ENCODE assay signal across 8 cellular contexts in genomic region chr7:4776160-4776623, GRCh38. TPM values are rescaled to one million over a fixed set of nuclear protein-coding genes. Genes with fewer than 3 reads are reported as not detected.
DNase-seq lines count a peak whose midpoint lies in the region; ATAC-seq and TF ChIP-seq lines count a peak whose summit lies in the region.

No MANE protein-coding gene starts in this region.

- H3K4me1 Mint-ChIP-seq in brain: peaks cover 44% of the 10 kb centered on the region

- peak; percentile 48 for DNase-seq in Right ventricle myocardium inferior (ENCODE audit: missing footprints)
- no peak for DNase-seq in left ventricle myocardium superior
- no peak for DNase-seq in lower lobe of right lung
- DNase-seq in upper lobe of right lung: no peak
- no peak for DNase-seq in effector CD8-positive, alpha-beta T cell (lab: John Stamatoyannopoulos, UW)

- H3K27ac ChIP-seq in lower lobe of right lung (peak overlapping the region; percentile 96), upper lobe of right lung (peak overlapping the region; percentile 96)

- no peaks in the 10 kb centered on the region for H3K9me3 Mint-ChIP-seq in brain

- peaks cover 1% of the 10 kb centered on the region for H3K36me3 Mint-ChIP-seq in brain

- ATAC-seq in Right ventricle myocardium inferior: no peak
- ATAC-seq in left ventricle myocardium superior: no peak
- ATAC-seq in lower lobe of right lung: no peak
- no peak for ATAC-seq in upper lobe of right lung
- ATAC-seq in HG03571 (IDR thresholded peaks at IDR 0.05; ENCODE audit: unreplicated experiment): no peak
- ATAC-seq in HG03095 (IDR thresholded peaks at IDR 0.05; ENCODE audit: unreplicated experiment): no peak

- peak overlapping the region; percentile 97 to 99 (median 98) for H3K4me3 Mint-ChIP-seq in brain

- intact Hi-C loops in Right ventricle myocardium inferior (cut with DNase I): no loop called here
- intact Hi-C loops in left ventricle myocardium superior (cut with micrococcal nuclease): no loop called here
- intact Hi-C loops in lower lobe of right lung (cut with DNase I): no loop called here
- intact Hi-C loops in upper lobe of right lung (cut with DNase I): no loop called here

- TF ChIP-seq CTCF in brain (conservative IDR thresholded peaks at IDR 0.05) (no peak), lower lobe of right lung (IDR thresholded peaks at IDR 0.05) (no peak), upper lobe of right lung (IDR thresholded peaks at IDR 0.05) (no peak)

- H3K4me3 ChIP-seq in lower lobe of right lung (peak overlapping the region; percentile 86), upper lobe of right lung (peak overlapping the region; percentile 99)

- H3K9me3 ChIP-seq in lower lobe of right lung (no peaks in the 10 kb centered on the region), upper lobe of right lung (no peaks in the 10 kb centered on the region)

- peaks cover 32% of the 10 kb centered on the region for H3K4me1 ChIP-seq in lower lobe of right lung
- peaks cover 26% of the 10 kb centered on the region for H3K4me1 ChIP-seq in upper lobe of right lung

- peaks cover 6% of the 10 kb centered on the region for H3K27me3 Mint-ChIP-seq in brain

- H3K36me3 ChIP-seq in lower lobe of right lung (peaks cover 23% of the 10 kb centered on the region), upper lobe of right lung (peaks cover 8% of the 10 kb centered on the region)

- peak overlapping the region; percentile 86 to 98 (median 96) for H3K27ac Mint-ChIP-seq in brain

- no peaks in the 10 kb centered on the region for H3K27me3 ChIP-seq in lower lobe of right lung (ENCODE audit: low read depth)
- no peaks in the 10 kb centered on the region for H3K27me3 ChIP-seq in upper lobe of right lung

RNA-seq across cellular contexts. Expression of gene AP5Z1, which starts 0.8 kb away (rescaled TPM):
- total RNA-seq in Right ventricle myocardium inferior: 14.4 TPM
- total RNA-seq in left ventricle myocardium superior: 10.5 TPM
- 19.5 TPM for polyA plus RNA-seq in brain (ENCODE audit: insufficient read depth, low read depth, low replicate concordance)
- total RNA-seq in lower lobe of right lung: 50.4 TPM
- total RNA-seq in upper lobe of right lung: 48.9 TPM
